In the genomic region with DNA sequence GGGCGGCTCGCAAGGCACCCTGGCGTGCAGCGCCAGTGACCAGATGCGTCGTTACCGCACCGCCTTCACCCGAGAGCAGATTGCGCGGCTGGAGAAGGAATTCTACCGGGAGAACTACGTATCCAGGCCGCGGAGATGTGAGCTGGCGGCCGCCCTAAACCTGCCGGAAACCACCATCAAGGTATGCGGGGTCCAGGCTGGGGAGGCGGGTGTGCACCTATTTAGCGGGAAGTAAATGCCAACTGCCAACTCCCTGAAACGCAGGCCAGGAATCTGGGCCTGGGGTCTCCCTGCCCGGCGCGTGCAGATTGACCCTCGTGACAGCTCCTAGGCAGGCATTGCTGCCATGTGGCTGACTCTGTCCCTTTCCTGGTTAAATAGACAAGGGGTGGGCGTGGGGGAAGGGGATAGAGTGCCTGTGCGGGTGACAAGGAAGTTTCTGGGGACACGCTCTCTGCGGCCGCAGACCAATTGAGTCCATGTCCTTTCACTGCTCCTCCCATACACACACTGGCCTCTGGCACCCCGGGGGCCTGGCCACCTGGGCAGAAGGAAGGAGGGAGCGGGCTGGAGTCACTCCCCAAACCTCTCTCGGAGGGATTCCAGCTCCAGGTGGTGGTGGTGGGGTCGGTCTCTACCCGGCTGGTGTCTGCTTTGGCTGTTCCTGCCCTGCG, we compare ENCODE assay signal across 1 cellular context.
TF ChIP-seq lines count a peak whose summit lies in the region.

No MANE protein-coding gene starts in this region.

TF ChIP-seq in IMR-90, 13 proteins besides CTCF, POLR2A, EP300 and RAD21:
- TF ChIP-seq FOS (IDR thresholded peaks at IDR 0.05; ENCODE audit: low read depth, low read length) (no peak), ELK1 (IDR thresholded peaks at IDR 0.05; ENCODE audit: borderline replicate concordance, low read depth, low read length) (no peak), CEBPB (IDR thresholded peaks at IDR 0.05; ENCODE audit: low read depth, low read length) (no peak), BHLHE40 (IDR thresholded peaks at IDR 0.05; ENCODE audit: low read depth, low read length) (no peak), NFE2L2 (IDR thresholded peaks at IDR 0.05; ENCODE audit: low read depth, low read length) (no peak), USF2 (IDR thresholded peaks at IDR 0.05; ENCODE audit: low read depth, low read length) (no peak), CHD1 (IDR thresholded peaks at IDR 0.05; ENCODE audit: low read depth, low read length) (no peak), SMC3 (IDR thresholded peaks at IDR 0.05; ENCODE audit: low read depth, low read length) (no peak), RCOR1 (IDR thresholded peaks at IDR 0.05; ENCODE audit: insufficient replicate concordance, low read length) (no peak), MAZ (IDR thresholded peaks at IDR 0.05; ENCODE audit: borderline replicate concordance, low read depth, low read length) (no peak), RFX5 (IDR thresholded peaks at IDR 0.05; ENCODE audit: low read depth, low read length) (no peak), MAFK (IDR thresholded peaks at IDR 0.05; ENCODE audit: low read depth, low read length) (no peak), MXI1 (IDR thresholded peaks at IDR 0.05; ENCODE audit: borderline replicate concordance, low read depth, low read length) (no peak)
